Comparison of ENCODE assay signal across 18 cellular contexts in genomic region chr7:35389636-35390035, GRCh38.
DNase-seq lines count a peak whose midpoint lies in the region; ATAC-seq, FAIRE-seq and TF ChIP-seq lines count a peak whose summit lies in the region.
"Had no signal": no experiment of that assay in that cellular context is flagged by ENCODE, and none has a peak within 500 bp of the region (broad histone marks: within the 10 kb centered on the region; RNA-seq: fewer than 3 reads in every experiment).

No MANE protein-coding gene starts in this region.

- ATAC-seq in left lung (no peak), GM19395 (IDR thresholded peaks at IDR 0.05; ENCODE audit: unreplicated experiment) (no peak), upper lobe of left lung (ENCODE audit: low FRiP score in 2 of 2) (no peak)

- H3K4me1 Mint-ChIP-seq in MCF 10A (ENCODE audit: insufficient read depth, unreplicated experiment) = no peaks in the 10 kb centered on the region
- H3K4me1 Mint-ChIP-seq: CD4-positive, alpha-beta memory T cell had no signal

- no peaks in the 10 kb centered on the region for H4K20me1 ChIP-seq in PC-9 (ENCODE audit: insufficient read depth)

- FAIRE-seq in bronchial epithelial cell (lab: Jason Lieb, UNC) = no peak
- FAIRE-seq: GM12892 had no signal

- no peak for TF ChIP-seq POLR2A in breast epithelium (IDR thresholded peaks at IDR 0.05)
- TF ChIP-seq POLR2A in upper lobe of left lung (IDR thresholded peaks at IDR 0.05) = no peak

- peak overlapping the region; percentile 29 for H3K4me2 ChIP-seq in PC-9

- POLR2A ChIA-PET in MCF 10A (lab: Yijun Ruan, JAX) = no interaction called here
- POLR2A ChIA-PET in PC-9 (lab: Charles Lee; ENCODE audit: unreplicated experiment) = no interaction called here

- CTCF ChIA-PET in MCF 10A (lab: Yijun Ruan, JAX) (no interaction called here), PC-9 (lab: Charles Lee) (no interaction called here)

- DNase-seq in MCF 10A (ENCODE audit: unreplicated experiment) (peak; percentile 25), breast epithelium (ENCODE audit: low spot score in 2 of 2) (no peak), PC-9 (peak in 1 of 2 experiments; percentile 84), bronchial epithelial cell (ENCODE audit: low read depth) (peak; percentile 26), ureter (ENCODE audit: low spot score) (peak; percentile 24), left lung (no peak), upper lobe of left lung (no peak)
- DNase-seq: BE2C; CD4-positive, alpha-beta memory T cell; DND-41; GDM1; HCEC 1CT; IMR-90 had no signal

- H3F3A ChIP-seq in PC-9 (ENCODE audit: insufficient read depth, low read depth) = peaks cover 5% of the 10 kb centered on the region; the same call in 1 of the 2 replicates

- H3K4me3 Mint-ChIP-seq in MCF 10A (ENCODE audit: unreplicated experiment) = no peak overlapping the region
- H3K4me3 Mint-ChIP-seq: CD4-positive, alpha-beta memory T cell had no signal

- no peaks in the 10 kb centered on the region for H3K27me3 ChIP-seq in breast epithelium
- no peaks in the 10 kb centered on the region for H3K27me3 ChIP-seq in PC-9 (ENCODE audit: insufficient read depth, low read depth)
- no peaks in the 10 kb centered on the region for H3K27me3 ChIP-seq in bronchial epithelial cell (ENCODE audit: control insufficient read depth, insufficient read depth, low read length)
- peaks cover 0 to 5% of the 10 kb centered on the region in 2 donors for H3K27me3 ChIP-seq in left lung
- no peaks in the 10 kb centered on the region for H3K27me3 ChIP-seq in upper lobe of left lung
- H3K27me3 ChIP-seq: BE2C had no signal

- H3K27ac Mint-ChIP-seq in MCF 10A (ENCODE audit: low read depth, unreplicated experiment) = no peak overlapping the region
- H3K27ac Mint-ChIP-seq: CD4-positive, alpha-beta memory T cell had no signal

- BruUV-seq in MCF 10A (replicated peaks; lab: Mats Ljungman, UMichigan) (no TSS peak), PC-9 (replicated peaks; lab: Mats Ljungman, UMichigan) (no TSS peak)

- H2AFZ ChIP-seq in PC-9 = peak overlapping the region; percentile 8; the same call in 1 of the 2 replicates

- H3K4me1 ChIP-seq in breast epithelium = no peaks in the 10 kb centered on the region
- H3K4me1 ChIP-seq in PC-9 (replicated peaks; ENCODE audit: insufficient read depth) = peaks cover 15% of the 10 kb centered on the region
- no peaks in the 10 kb centered on the region for H3K4me1 ChIP-seq in left lung
- H3K4me1 ChIP-seq in upper lobe of left lung = no peaks in the 10 kb centered on the region
- H3K4me1 ChIP-seq: BE2C had no signal

- no peak overlapping the region for H3K27ac ChIP-seq in breast epithelium
- peak overlapping the region; percentile 36 for H3K27ac ChIP-seq in PC-9
- no peak overlapping the region for H3K27ac ChIP-seq in left lung
- H3K27ac ChIP-seq in upper lobe of left lung = no peak overlapping the region
- H3K27ac ChIP-seq: 22Rv1, C4-2B, HL-60 had no signal

- peaks cover 10% of the 10 kb centered on the region for H3K27me3 Mint-ChIP-seq in MCF 10A (ENCODE audit: insufficient read depth, unreplicated experiment)

- no peak for TF ChIP-seq CTCF in MCF 10A (IDR thresholded peaks at IDR 0.05; ENCODE audit: unreplicated experiment)
- no peak for TF ChIP-seq CTCF in breast epithelium (IDR thresholded peaks at IDR 0.05)
- TF ChIP-seq CTCF in PC-9 (conservative IDR thresholded peaks at IDR 0.05) = no peak
- TF ChIP-seq CTCF in bronchial epithelial cell (IDR thresholded peaks at IDR 0.05; ENCODE audit: insufficient read depth, low read length, severe bottlenecking) = no peak
- no peak for TF ChIP-seq CTCF in left lung (IDR thresholded peaks at IDR 0.05)
- TF ChIP-seq CTCF in upper lobe of left lung (IDR thresholded peaks at IDR 0.05) = no peak

- no peaks in the 10 kb centered on the region for H3K79me2 ChIP-seq in PC-9 (ENCODE audit: low read depth)

- 89 to 92% methylated on average over 3 of the region's 3 CpGs for WGBS in upper lobe of left lung, 2 donors

- intact Hi-C loops in MCF 10A (cut with micrococcal nuclease) (no loop called here), breast epithelium (cut with DNase I; ENCODE audit: low total_unique reads) (no loop called here), PC-9 (cut with micrococcal nuclease; ENCODE audit: unreplicated experiment) (no loop called here), left lung (cut with DNase I) (no loop called here)

- no peaks in the 10 kb centered on the region for H3K9me3 ChIP-seq in breast epithelium
- H3K9me3 ChIP-seq in PC-9 (ENCODE audit: insufficient read depth, low read depth) = 0 out of 2 replicates have a peak, but pooled peaks cover 6% of the 10 kb centered on the region
- no peaks in the 10 kb centered on the region for H3K9me3 ChIP-seq in left lung
- H3K9me3 ChIP-seq in upper lobe of left lung = no peaks in the 10 kb centered on the region
- H3K9me3 ChIP-seq: BE2C had no signal

- no peaks in the 10 kb centered on the region for H3K36me3 Mint-ChIP-seq in MCF 10A (ENCODE audit: insufficient read depth, unreplicated experiment)
- H3K36me3 Mint-ChIP-seq: CD4-positive, alpha-beta memory T cell had no signal

- no peak for TF ChIP-seq EP300 in upper lobe of left lung (IDR thresholded peaks at IDR 0.05)

- H3K4me3 ChIP-seq in breast epithelium (no peak overlapping the region), PC-9 (no peak overlapping the region), bronchial epithelial cell (ENCODE audit: low read depth, low read length) (no peak overlapping the region), left lung (no peak overlapping the region), upper lobe of left lung (no peak overlapping the region)

- H3K9me2 ChIP-seq in PC-9 (ENCODE audit: insufficient read depth) = no peaks in the 10 kb centered on the region

- H3K36me3 ChIP-seq in breast epithelium (no peaks in the 10 kb centered on the region), PC-9 (ENCODE audit: low read depth) (no peaks in the 10 kb centered on the region), bronchial epithelial cell (ENCODE audit: control insufficient read depth, insufficient read depth, low read length) (no peaks in the 10 kb centered on the region), left lung (no peaks in the 10 kb centered on the region), upper lobe of left lung (no peaks in the 10 kb centered on the region)
- H3K36me3 ChIP-seq: BE2C had no signal

- H3K9me3 Mint-ChIP-seq in MCF 10A (ENCODE audit: unreplicated experiment) = no peaks in the 10 kb centered on the region
- H3K9me3 Mint-ChIP-seq: CD4-positive, alpha-beta memory T cell had no signal

Comparison
In these comparisons a context has a peak if more than half of its experiments do, and no peak if none do; other contexts are left out.
1. DNase-seq: peak in MCF 10A (single experiment), bronchial epithelial cell (single experiment) and ureter (single experiment); none in breast epithelium (0 of 2), left lung (0 of 2) and upper lobe of left lung (0 of 2).